ENCODE assay signal across 22 cellular contexts in the genomic region with DNA sequence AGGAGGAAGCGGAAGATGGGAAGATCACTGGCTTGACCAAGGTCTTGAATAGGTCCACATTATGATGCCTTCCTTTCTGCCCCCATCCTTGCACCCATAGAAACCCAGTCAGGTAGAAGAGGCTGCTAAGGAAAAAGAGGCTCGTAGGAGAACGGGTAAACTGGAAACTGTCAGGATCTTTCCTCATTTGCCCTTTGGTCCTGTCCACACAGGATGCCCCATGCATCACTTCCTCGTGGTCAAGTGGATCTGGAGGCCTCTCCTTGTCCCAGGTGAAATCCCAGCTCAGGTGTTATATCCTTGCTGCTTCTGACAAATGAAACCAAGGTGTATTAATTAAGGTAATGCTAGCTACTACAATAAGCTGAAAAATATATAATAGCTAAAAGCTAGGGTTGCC. TPM values are rescaled to one million over a fixed set of nuclear protein-coding genes. Genes with fewer than 3 reads are reported as not detected.
DNase-seq lines count a peak whose midpoint lies in the region; ATAC-seq and TF ChIP-seq lines count a peak whose summit lies in the region.
"Had no signal": no experiment of that assay in that cellular context is flagged by ENCODE, and none has a peak within 500 bp of the region (broad histone marks: within the 10 kb centered on the region; RNA-seq: fewer than 3 reads in every experiment).

No MANE protein-coding gene starts in this region.

- peak overlapping the region; percentile 12 for H3K27ac ChIP-seq in muscle layer of colon (ENCODE audit: low read depth, low read length)
- H3K27ac ChIP-seq in sigmoid colon: peak overlapping the region in 3 of 4 donors; percentile 74 to 80 (median 77)
- H3K27ac ChIP-seq in esophagus squamous epithelium: no peak overlapping the region
- H3K27ac ChIP-seq: 22Rv1, BLaER1, C4-2B, GM23248 had no signal

- 73 to 82% methylated on average over 4 of the region's 4 CpGs for WGBS in sigmoid colon, 2 donors
- WGBS in esophagus squamous epithelium, 2 donors: 71 to 79% methylated on average over 4 of the region's 4 CpGs

- peak; percentile 19 for DNase-seq in DMS53 (lab: John Stamatoyannopoulos, UW)
- DNase-seq in DMS53 treated with DMSO at 0.1 percent for 48 hours (lab: John Stamatoyannopoulos, UW; ENCODE audit: unreplicated experiment): no peak
- DNase-seq in left lobe of liver (ENCODE audit: low spot score): no peak
- DNase-seq in sigmoid colon: no peak
- no peak for DNase-seq in CD14-positive monocyte (ENCODE audit: low spot score)
- no peak for DNase-seq in esophagus squamous epithelium (lab: John Stamatoyannopoulos, UW)
- DNase-seq: CD4-positive, alpha-beta T cell; CD8-positive, alpha-beta memory T cell; DMS 273 treated with DMSO at 0.1 percent for 48 hours; EL; GDM1; GM23248; H7; HCEC 1CT had no signal

- ATAC-seq in left lobe of liver (peak; percentile 88), GM18861 (IDR thresholded peaks at IDR 0.05; ENCODE audit: unreplicated experiment) (no peak)
- ATAC-seq: GM12878 had no signal

- peaks cover 2 to 5% (median 4%) of the 10 kb centered on the region in 3 donors for H3K27me3 Mint-ChIP-seq in CD14-positive monocyte (ENCODE audit: low read depth in 3 of 3)

- no peak overlapping the region for H3K4me3 Mint-ChIP-seq in CD14-positive monocyte
- H3K4me3 Mint-ChIP-seq: B cell; CD4-positive, alpha-beta T cell; CD8-positive, alpha-beta memory T cell had no signal

- no peaks in the 10 kb centered on the region for H3K36me3 ChIP-seq in muscle layer of colon (ENCODE audit: insufficient read depth, low read length)
- H3K36me3 ChIP-seq in sigmoid colon: no peaks in the 10 kb centered on the region
- H3K36me3 ChIP-seq in esophagus squamous epithelium: no peaks in the 10 kb centered on the region
- H3K36me3 ChIP-seq: BLaER1 had no signal

- peak overlapping the region in 1 of 7 donors; percentile 35 for H3K27ac Mint-ChIP-seq in CD14-positive monocyte
- H3K27ac Mint-ChIP-seq: B cell; CD4-positive, alpha-beta T cell; CD8-positive, alpha-beta memory T cell had no signal

- H3K9me3 Mint-ChIP-seq in CD14-positive monocyte: no peaks in the 10 kb centered on the region
- H3K9me3 Mint-ChIP-seq: CD4-positive, alpha-beta T cell; CD8-positive, alpha-beta memory T cell had no signal

- peaks cover 2% of the 10 kb centered on the region for H3K4me1 Mint-ChIP-seq in CD14-positive monocyte
- H3K4me1 Mint-ChIP-seq: B cell; CD8-positive, alpha-beta memory T cell had no signal

- H3K4me1 ChIP-seq in muscle layer of colon (ENCODE audit: insufficient read depth, low read length): peaks cover 28% of the 10 kb centered on the region
- H3K4me1 ChIP-seq in sigmoid colon: peaks cover 0 to 46% (median 15%) of the 10 kb centered on the region in 4 donors
- peaks cover 0 to 15% (median 0%) of the 10 kb centered on the region in 3 donors for H3K4me1 ChIP-seq in esophagus squamous epithelium
- H3K4me1 ChIP-seq: BLaER1 had no signal

- TF ChIP-seq POLR2A in sigmoid colon (IDR thresholded peaks at IDR 0.05) (no peak), esophagus squamous epithelium (IDR thresholded peaks at IDR 0.05) (no peak)

- H3K9ac ChIP-seq in muscle layer of colon (ENCODE audit: low read length): peak overlapping the region; percentile 11
- H3K9ac ChIP-seq: BLaER1, GM23248 had no signal

- TF ChIP-seq EP300 in sigmoid colon (IDR thresholded peaks at IDR 0.05): no peak

- no peak for TF ChIP-seq CTCF in sigmoid colon (IDR thresholded peaks at IDR 0.05)
- no peak for TF ChIP-seq CTCF in CD14-positive monocyte (IDR thresholded peaks at IDR 0.05)
- TF ChIP-seq CTCF in esophagus squamous epithelium (IDR thresholded peaks at IDR 0.05): no peak

- intact Hi-C loops in sigmoid colon (cut with DNase I) (loop anchor here (2.0 kb wide), 2 partner anchors 113 to 127 kb away; no protein-coding TSS in a partner anchor), CD14-positive monocyte (cut with micrococcal nuclease) (no loop called here), esophagus squamous epithelium (cut with DNase I) (no loop called here)

- H3K9me3 ChIP-seq in muscle layer of colon (ENCODE audit: low read length) (no peaks in the 10 kb centered on the region), sigmoid colon (no peaks in the 10 kb centered on the region), esophagus squamous epithelium (no peaks in the 10 kb centered on the region)
- H3K9me3 ChIP-seq: BLaER1 had no signal

- H3K36me3 Mint-ChIP-seq in CD14-positive monocyte: no peaks in the 10 kb centered on the region
- H3K36me3 Mint-ChIP-seq: CD8-positive, alpha-beta memory T cell had no signal

- no peaks in the 10 kb centered on the region for H3K27me3 ChIP-seq in muscle layer of colon (ENCODE audit: control insufficient read depth in 1 of 2, insufficient read depth in 2 of 2, low read length in 2 of 2)
- H3K27me3 ChIP-seq in sigmoid colon: no peaks in the 10 kb centered on the region
- peaks cover 0 to 3% (median 0%) of the 10 kb centered on the region in 4 donors for H3K27me3 ChIP-seq in esophagus squamous epithelium

- H3K4me3 ChIP-seq in muscle layer of colon (ENCODE audit: low read depth in 1 of 2, low read length in 2 of 2) (no peak overlapping the region), sigmoid colon (no peak overlapping the region), esophagus squamous epithelium (no peak overlapping the region)
- H3K4me3 ChIP-seq: BLaER1, GM12878, GM23248 had no signal

RNA-seq across cellular contexts. Expression of a gene that starts 8.0 kb away (rescaled TPM):
- 160 TPM for total RNA-seq in left lobe of liver
- 100 to 1,000 TPM in 3 of 4 donors, 10 to 100 TPM in 1; 99.5 to 197 (median 129) TPM for total RNA-seq in sigmoid colon
- 10 to 100 TPM in 2 of 3 donors, 1 to 10 TPM in 1; 9.9 to 34.4 (median 11.4) TPM for polyA plus RNA-seq in sigmoid colon
- 1 to 10 TPM; 4.1 to 8.3 TPM for polyA plus RNA-seq in CD14-positive monocyte
- 100 to 1,000 TPM in 1 of 4 donors, 10 to 100 TPM in 3; 10.4 to 137 (median 18.8) TPM for total RNA-seq in esophagus squamous epithelium
- total RNA-seq: GM23248, H7 had no signal
- polyA plus RNA-seq: AG04450, GM12878, GM23248 had no signal

Comparison
In these comparisons a context has a peak if more than half of its experiments do, and no peak if none do; other contexts are left out.
1. H3K27ac ChIP-seq: peak in muscle layer of colon (single experiment) and sigmoid colon (3 of 4); none in esophagus squamous epithelium (0 of 4).